ENCODE assay signal across 9 cellular contexts in genomic region chr5:88145603-88146467, GRCh38.
A peak's percentile ranks its signal among the peaks of the same experiment; 100 is the strongest.
DNase-seq lines count a peak whose midpoint lies in the region; ATAC-seq and TF ChIP-seq lines count a peak whose summit lies in the region.
"Had no signal": no experiment of that assay in that cellular context is flagged by ENCODE, and none has a peak within 500 bp of the region (broad histone marks: within the 10 kb centered on the region; RNA-seq: fewer than 3 reads in every experiment).

No MANE protein-coding gene starts in this region.

- BruUV-seq in Calu3 (replicated peaks; lab: Mats Ljungman, UMichigan): no TSS peak

- peaks cover 27% of the 10 kb centered on the region for H3K4me1 ChIP-seq in adipocyte (ENCODE audit: control insufficient read depth, insufficient read depth, low read length)
- H3K4me1 ChIP-seq in BE2C: peaks cover 4% of the 10 kb centered on the region

- no peak overlapping the region for H3K9ac ChIP-seq in adipocyte (ENCODE audit: low read length)

- peaks cover 6% of the 10 kb centered on the region for H3K9me3 ChIP-seq in adipocyte (ENCODE audit: control insufficient read depth, low read length)
- no peaks in the 10 kb centered on the region for H3K9me3 ChIP-seq in BE2C

- peak overlapping the region; percentile 10 for H3K4me3 Mint-ChIP-seq in activated CD4-positive, alpha-beta T cell treated with anti-CD3 and anti-CD28 coated beads for 36 hours
- H3K4me3 Mint-ChIP-seq in stimulated activated naive B cell treated with anti-CD40 and anti-IgM and Interleukin-4, amounts not matched to agents 10 μg/mL and 1 μg/mL and 100 μg/mL, for 72 hours: peak overlapping the region; percentile 4 to 40
- no peak overlapping the region for H3K4me3 Mint-ChIP-seq in Calu3 (ENCODE audit: low read depth, unreplicated experiment)

- H3K36me3 ChIP-seq in adipocyte (ENCODE audit: control insufficient read depth, insufficient read depth, low read length, severe bottlenecking): no peaks in the 10 kb centered on the region
- no peaks in the 10 kb centered on the region for H3K36me3 ChIP-seq in BE2C

- peaks cover 20% of the 10 kb centered on the region for H3K4me1 Mint-ChIP-seq in activated CD4-positive, alpha-beta T cell treated with anti-CD3 and anti-CD28 coated beads for 36 hours
- H3K4me1 Mint-ChIP-seq in stimulated activated naive B cell treated with anti-CD40 and anti-IgM and Interleukin-4, amounts not matched to agents 10 μg/mL and 1 μg/mL and 100 μg/mL, for 72 hours: peaks cover 9 to 11% of the 10 kb centered on the region in 2 donors
- H3K4me1 Mint-ChIP-seq in Calu3 (ENCODE audit: low read depth, unreplicated experiment): peaks cover 9% of the 10 kb centered on the region
- H3K4me1 Mint-ChIP-seq: nephron had no signal

- ATAC-seq in activated CD4-positive, alpha-beta T cell treated with anti-CD3 and anti-CD28 coated beads for 36 hours: no peak
- ATAC-seq in stimulated activated naive B cell treated with anti-CD40 and anti-IgM and Interleukin-4, amounts not matched to agents 10 μg/mL and 1 μg/mL and 100 μg/mL, for 72 hours (replicated peaks): no peak
- ATAC-seq in GM19463 (IDR thresholded peaks at IDR 0.05; ENCODE audit: unreplicated experiment): no peak

- peaks cover 37% of the 10 kb centered on the region for H3K27me3 Mint-ChIP-seq in activated CD4-positive, alpha-beta T cell treated with anti-CD3 and anti-CD28 coated beads for 36 hours
- peaks cover 26 to 32% of the 10 kb centered on the region in 2 donors for H3K27me3 Mint-ChIP-seq in stimulated activated naive B cell treated with anti-CD40 and anti-IgM and Interleukin-4, amounts not matched to agents 10 μg/mL and 1 μg/mL and 100 μg/mL, for 72 hours
- H3K27me3 Mint-ChIP-seq in Calu3 (ENCODE audit: unreplicated experiment): no peaks in the 10 kb centered on the region

- no peaks in the 10 kb centered on the region for H3K9me3 Mint-ChIP-seq in activated CD4-positive, alpha-beta T cell treated with anti-CD3 and anti-CD28 coated beads for 36 hours (ENCODE audit: low read depth)
- H3K9me3 Mint-ChIP-seq in stimulated activated naive B cell treated with anti-CD40 and anti-IgM and Interleukin-4, amounts not matched to agents 10 μg/mL and 1 μg/mL and 100 μg/mL, for 72 hours: peaks cover 3 to 4% of the 10 kb centered on the region in 2 donors
- H3K9me3 Mint-ChIP-seq in Calu3 (ENCODE audit: low read depth, unreplicated experiment): no peaks in the 10 kb centered on the region
- H3K9me3 Mint-ChIP-seq: nephron had no signal

- DNase-seq in activated CD4-positive, alpha-beta T cell treated with anti-CD3 and anti-CD28 coated beads for 36 hours: peak; percentile 23
- DNase-seq in activated CD4-positive, alpha-beta T cell treated with anti-CD3 and anti-CD28 coated beads, Interleukin-2, amount 50 U/mL, for 4 hours: no peak
- DNase-seq in adipocyte (ENCODE audit: low read depth): peak; percentile 5
- peak; percentile 66 for DNase-seq in inferior parietal cortex (ENCODE audit: extremely low spot score)
- DNase-seq in stimulated activated naive B cell treated with anti-CD40 and anti-IgM and Interleukin-4, amounts not matched to agents 10 μg/mL and 1 μg/mL and 100 μg/mL, for 72 hours: no peak
- DNase-seq in BE2C: no peak
- DNase-seq in Calu3: no peak

- intact Hi-C loops in activated CD4-positive, alpha-beta T cell treated with anti-CD3 and anti-CD28 coated beads for 36 hours (cut with DNase I, micrococcal nuclease): no loop called here
- intact Hi-C loops in Calu3 (cut with micrococcal nuclease; ENCODE audit: unreplicated experiment): no loop called here

- POLR2A ChIA-PET in activated CD4-positive, alpha-beta T cell treated with anti-CD3 and anti-CD28 coated beads for 36 hours (lab: Charles Lee): interaction anchor here (0.7 kb wide), 1 partner anchor 107 kb away, joined by 3 read pairs; no protein-coding TSS in a partner anchor

- CTCF ChIA-PET in activated CD4-positive, alpha-beta T cell treated with anti-CD3 and anti-CD28 coated beads for 36 hours (lab: Charles Lee): interaction anchor here (1.1 to 1.7 kb wide), 3 partner anchors 10 to 546 kb away, joined by 4 to 6 read pairs (median 6); no protein-coding TSS in a partner anchor
- CTCF ChIA-PET in Calu3 (lab: Charles Lee): interaction anchor here (0.6 kb wide), 1 partner anchor 364 kb away, joined by 4 read pairs; no protein-coding TSS in a partner anchor

- H3K27me3 ChIP-seq in adipocyte (replicated peaks; ENCODE audit: control insufficient read depth, insufficient read depth, low read length) (peaks cover 55% of the 10 kb centered on the region), BE2C (peaks cover 71% of the 10 kb centered on the region)

- H3K4me3 ChIP-seq in adipocyte (ENCODE audit: low read length): peak overlapping the region; percentile 68
- H3K4me3 ChIP-seq in BE2C (ENCODE audit: low read depth, low read length): no peak overlapping the region

- H3K36me3 Mint-ChIP-seq in activated CD4-positive, alpha-beta T cell treated with anti-CD3 and anti-CD28 coated beads for 36 hours (ENCODE audit: low read depth): peaks cover 1% of the 10 kb centered on the region
- H3K36me3 Mint-ChIP-seq in stimulated activated naive B cell treated with anti-CD40 and anti-IgM and Interleukin-4, amounts not matched to agents 10 μg/mL and 1 μg/mL and 100 μg/mL, for 72 hours: peaks cover 0 to 1% of the 10 kb centered on the region in 2 donors
- H3K36me3 Mint-ChIP-seq in Calu3 (ENCODE audit: insufficient read depth, unreplicated experiment): no peaks in the 10 kb centered on the region

- H3K27ac Mint-ChIP-seq in activated CD4-positive, alpha-beta T cell treated with anti-CD3 and anti-CD28 coated beads for 36 hours: no peak overlapping the region
- peak overlapping the region; percentile 3 for H3K27ac Mint-ChIP-seq in stimulated activated naive B cell treated with anti-CD40 and anti-IgM and Interleukin-4, amounts not matched to agents 10 μg/mL and 1 μg/mL and 100 μg/mL, for 72 hours
- H3K27ac Mint-ChIP-seq in Calu3 (ENCODE audit: unreplicated experiment): no peak overlapping the region
- H3K27ac Mint-ChIP-seq: nephron had no signal

- TF ChIP-seq CTCF in BE2C (IDR thresholded peaks at IDR 0.05; ENCODE audit: low read depth, low read length): no peak
- no peak for TF ChIP-seq CTCF in Calu3 (IDR thresholded peaks at IDR 0.05; ENCODE audit: unreplicated experiment)

Comparison
In these comparisons a context has a peak if more than half of its experiments do, and no peak if none do; other contexts are left out.
1. DNase-seq: peak in activated CD4-positive, alpha-beta T cell treated with anti-CD3 and anti-CD28 coated beads for 36 hours (single experiment), adipocyte (single experiment) and inferior parietal cortex (single experiment); none in activated CD4-positive, alpha-beta T cell treated with anti-CD3 and anti-CD28 coated beads, Interleukin-2, amount 50 U/mL, for 4 hours (0 of 2), stimulated activated naive B cell treated with anti-CD40 and anti-IgM and Interleukin-4, amounts not matched to agents 10 μg/mL and 1 μg/mL and 100 μg/mL, for 72 hours (single experiment), BE2C (single experiment) and Calu3 (single experiment).